Comparison of ENCODE assay signal across 8 cellular contexts in genomic region chr1:211259596-211260126, GRCh38. TPM values are rescaled to one million over a fixed set of nuclear protein-coding genes. Genes with fewer than 3 reads are reported as not detected.
A peak's percentile ranks its signal among the peaks of the same experiment; 100 is the strongest.
DNase-seq lines count a peak whose midpoint lies in the region; ATAC-seq lines count a peak whose summit lies in the region.

No MANE protein-coding gene starts in this region.

- in situ Hi-C loops in T47D (cut with HindIII; ENCODE audit: low pct_unique_long_range_greater_than_20kb, low sequenced_read_pairs): no loop called here

- H3K36me3 Mint-ChIP-seq in activated CD4-positive, alpha-beta T cell treated with anti-CD3 and anti-CD28 coated beads, Interleukin-2, amount 10 ng/mL, durations not matched to agents 24 days and 14 days (ENCODE audit: low read depth): peaks cover 11% of the 10 kb centered on the region

- no peaks in the 10 kb centered on the region for H3K27me3 Mint-ChIP-seq in activated CD4-positive, alpha-beta T cell treated with anti-CD3 and anti-CD28 coated beads, Interleukin-2, amount 10 ng/mL, durations not matched to agents 24 days and 14 days

- H3K27ac Mint-ChIP-seq in activated CD4-positive, alpha-beta T cell treated with anti-CD3 and anti-CD28 coated beads, Interleukin-2, amount 10 ng/mL, durations not matched to agents 24 days and 14 days: peak overlapping the region; percentile 97

- ATAC-seq in HG03175 (IDR thresholded peaks at IDR 0.05; ENCODE audit: unreplicated experiment): peak; percentile 17
- ATAC-seq in GM18517 (IDR thresholded peaks at IDR 0.05; ENCODE audit: unreplicated experiment): no peak

- no peaks in the 10 kb centered on the region for H3K9me3 Mint-ChIP-seq in activated CD4-positive, alpha-beta T cell treated with anti-CD3 and anti-CD28 coated beads, Interleukin-2, amount 10 ng/mL, durations not matched to agents 24 days and 14 days

- DNase-seq in activated CD4-positive, alpha-beta T cell treated with anti-CD3 and anti-CD28 coated beads, Interleukin-2, amount 10 ng/mL, durations not matched to agents 24 days and 14 days: no peak
- DNase-seq in activated CD4-positive, alpha-beta T cell treated with anti-CD3 and anti-CD28 coated beads for 1 hour: no peak
- DNase-seq in RPMI8226: peak; percentile 70
- peak; percentile 18 to 67 for DNase-seq in T47D (ENCODE audit: low read depth in 1 of 2, low spot score in 1 of 2)
- DNase-seq in iPS-NIHi7 (ENCODE audit: extremely low spot score): peak; percentile 63
- peak; percentile 15 to 36 (median 24) for DNase-seq in stimulated activated CD4-positive, alpha-beta T cell treated with anti-CD3 and anti-CD28 coated beads, Interleukin-1b, Interleukin-23, amount 100 ng/mL, for 24 hours (ENCODE audit: low read depth in 4 of 4, low spot score in 1 of 4)

- peaks cover 13% of the 10 kb centered on the region for H3K4me1 Mint-ChIP-seq in activated CD4-positive, alpha-beta T cell treated with anti-CD3 and anti-CD28 coated beads, Interleukin-2, amount 10 ng/mL, durations not matched to agents 24 days and 14 days

- H3K4me3 Mint-ChIP-seq in activated CD4-positive, alpha-beta T cell treated with anti-CD3 and anti-CD28 coated beads, Interleukin-2, amount 10 ng/mL, durations not matched to agents 24 days and 14 days: peak overlapping the region; percentile 96

- intact Hi-C loops in activated CD4-positive, alpha-beta T cell treated with anti-CD3 and anti-CD28 coated beads, Interleukin-2, amount 10 ng/mL, durations not matched to agents 24 days and 14 days (cut with micrococcal nuclease): loop anchor here (1.0 to 10.0 kb wide), 12 partner anchors 13 to 930 kb away; partner anchors contain the start of genes KCNH1 and SLC30A1

RNA-seq across cellular contexts. Expression of gene RCOR3, which starts 0.5 kb away (rescaled TPM):
- total RNA-seq in activated CD4-positive, alpha-beta T cell treated with anti-CD3 and anti-CD28 coated beads, Interleukin-2, amount 10 ng/mL, durations not matched to agents 24 days and 14 days: 38.0 and 39.8 TPM in 2 replicates

Comparison
In these comparisons a context has a peak if more than half of its experiments do, and no peak if none do; other contexts are left out.
1. DNase-seq: peak in RPMI8226 (single experiment), T47D (2 of 2), iPS-NIHi7 (single experiment) and stimulated activated CD4-positive, alpha-beta T cell treated with anti-CD3 and anti-CD28 coated beads, Interleukin-1b, Interleukin-23, amount 100 ng/mL, for 24 hours (4 of 4); none in activated CD4-positive, alpha-beta T cell treated with anti-CD3 and anti-CD28 coated beads, Interleukin-2, amount 10 ng/mL, durations not matched to agents 24 days and 14 days (single experiment) and activated CD4-positive, alpha-beta T cell treated with anti-CD3 and anti-CD28 coated beads for 1 hour (single experiment).